ENCODE assay signal across 8 cellular contexts in genomic region chr16:51151435-51151950, GRCh38.
DNase-seq lines count a peak whose midpoint lies in the region; TF ChIP-seq lines count a peak whose summit lies in the region.

No MANE protein-coding gene starts in this region.

- peak overlapping the region; percentile 67 for H3K4me3 ChIP-seq in fibroblast of pulmonary artery (replicated peaks; ENCODE audit: low read depth, low read length)

- POLR2A ChIA-PET in GM10248 (lab: Yijun Ruan, JAX), result no interaction called here

- no peak for TF ChIP-seq CTCF in fibroblast of pulmonary artery (IDR thresholded peaks at IDR 0.05; ENCODE audit: low read length, missing control alignments)
- no peak for TF ChIP-seq CTCF in GM10248 (IDR thresholded peaks at IDR 0.05; ENCODE audit: control extremely low read depth, extremely low read depth, low read depth, missing control alignments)

- DNase-seq in DMS79 treated with DMSO at 0.1 percent for 48 hours (lab: John Stamatoyannopoulos, UW), result peak; percentile 43
- DNase-seq in NCI-H510A treated with DMSO at 0.1 percent for 48 hours (lab: John Stamatoyannopoulos, UW), result peak; percentile 72
- peak; percentile 79 for DNase-seq in fibroblast of pulmonary artery (ENCODE audit: low read depth)
- DNase-seq in nucleus accumbens (lab: John Stamatoyannopoulos, UW), result peak in 54 of 56 donors; percentile 42 to 98 (median 84)
- no peak for DNase-seq in hepatic stellate cell (ENCODE audit: low spot score)
- DNase-seq in NOMO-1 treated with DMSO at 0.1 percent for 48 hours (lab: John Stamatoyannopoulos, UW; ENCODE audit: unreplicated experiment), result no peak
- no peak for DNase-seq in OCI-M2 (lab: John Stamatoyannopoulos, UW; ENCODE audit: unreplicated experiment)
- no peak for DNase-seq in GM10248 (ENCODE audit: extremely low spot score)

- CTCF ChIA-PET in GM10248 (lab: Yijun Ruan, JAX), result no interaction called here

Comparison
In these comparisons a context has a peak if more than half of its experiments do, and no peak if none do; other contexts are left out.
1. DNase-seq: peak in DMS79 treated with DMSO at 0.1 percent for 48 hours (single experiment), NCI-H510A treated with DMSO at 0.1 percent for 48 hours (single experiment), fibroblast of pulmonary artery (single experiment) and nucleus accumbens (54 of 56); none in hepatic stellate cell (single experiment), NOMO-1 treated with DMSO at 0.1 percent for 48 hours (single experiment), OCI-M2 (single experiment) and GM10248 (single experiment).